ENCODE assay signal across 16 cellular contexts in genomic region chr7:134879815-134880475, GRCh38.
A peak's percentile ranks its signal among the peaks of the same experiment; 100 is the strongest.
DNase-seq lines count a peak whose midpoint lies in the region; ATAC-seq, FAIRE-seq and TF ChIP-seq lines count a peak whose summit lies in the region.
"Had no signal": no experiment of that assay in that cellular context is flagged by ENCODE, and none has a peak within 500 bp of the region (broad histone marks: within the 10 kb centered on the region; RNA-seq: fewer than 3 reads in every experiment).

No MANE protein-coding gene starts in this region.

- TF ChIP-seq EP300 in stomach (IDR thresholded peaks at IDR 0.05) = no peak

- no peaks in the 10 kb centered on the region for H3K9me3 ChIP-seq in ascending aorta
- no peaks in the 10 kb centered on the region for H3K9me3 ChIP-seq in mesenchymal stem cell (ENCODE audit: control insufficient read depth, low read length)
- H3K9me3 ChIP-seq in stomach = no peaks in the 10 kb centered on the region
- H3K9me3 ChIP-seq in pancreas = no peaks in the 10 kb centered on the region

- no peak overlapping the region for H3K4me3 ChIP-seq in ascending aorta
- H3K4me3 ChIP-seq in mesenchymal stem cell (ENCODE audit: insufficient read depth in 1 of 2, low read depth in 1 of 2, low read length in 2 of 2) = no peak overlapping the region
- no peak overlapping the region for H3K4me3 ChIP-seq in stomach
- H3K4me3 ChIP-seq in pancreas = no peak overlapping the region

- H3K27ac ChIP-seq in ascending aorta (peak overlapping the region; percentile 27 to 35), mesenchymal stem cell (ENCODE audit: low read length, poor library complexity, severe bottlenecking) (no peak overlapping the region), stomach (peak overlapping the region in 3 of 5 donors; percentile 7 to 54 (median 44)), pancreas (no peak overlapping the region)

- no peak overlapping the region for H3K4me2 ChIP-seq in mesenchymal stem cell (ENCODE audit: low read length, poor library complexity, severe bottlenecking)

- DNase-seq in COLO829 (ENCODE audit: low spot score) (peak; percentile 86), ascending aorta (ENCODE audit: low spot score in 2 of 2) (no peak), mesenchymal stem cell (peak; percentile 72), stomach (no peak), COLO668 (lab: John Stamatoyannopoulos, UW; ENCODE audit: unreplicated experiment) (no peak), pancreas (no peak), NCI-H2107 (lab: John Stamatoyannopoulos, UW) (no peak)
- DNase-seq: C1 segment of cervical spinal cord, COR-L47, DMS153, EL, H7, NCI-H1930, NCI-H510A, RPMI8226 had no signal

- H3K4ac ChIP-seq in mesenchymal stem cell (ENCODE audit: low read depth in 1 of 2, low read length in 2 of 2) = no peak overlapping the region

- intact Hi-C loops in ascending aorta (cut with DNase I) (loop anchor here (5.0 kb wide), 1 partner anchor 43 kb away; no protein-coding TSS in a partner anchor), stomach (cut with DNase I; ENCODE audit: low total_unique reads) (no loop called here), pancreas (cut with DNase I) (no loop called here)

- no peak overlapping the region for H2BK120ac ChIP-seq in mesenchymal stem cell (ENCODE audit: low read depth, low read length)

- H2AFZ ChIP-seq in mesenchymal stem cell (ENCODE audit: low read depth, low read length) = no peak overlapping the region

- H3K23ac ChIP-seq in mesenchymal stem cell (ENCODE audit: low read length in 2 of 2) = no peak overlapping the region

- H2BK15ac ChIP-seq in mesenchymal stem cell (ENCODE audit: low read depth, poor library complexity, severe bottlenecking) = no peak overlapping the region

- no peak overlapping the region for H2BK12ac ChIP-seq in mesenchymal stem cell (ENCODE audit: low read length in 2 of 2)

- H4K91ac ChIP-seq in mesenchymal stem cell (ENCODE audit: low read length) = no peak overlapping the region

- H3K9ac ChIP-seq in mesenchymal stem cell (ENCODE audit: low read length) = no peak overlapping the region

- ATAC-seq in pancreas = no peak
- no peak for ATAC-seq in HG03354 (IDR thresholded peaks at IDR 0.05; ENCODE audit: poor library complexity, severe bottlenecking, unreplicated experiment)

- no peak overlapping the region for H3K14ac ChIP-seq in mesenchymal stem cell (ENCODE audit: low read length in 2 of 2)

- no peak for TF ChIP-seq CTCF in ascending aorta (IDR thresholded peaks at IDR 0.05)
- no peak for TF ChIP-seq CTCF in stomach (IDR thresholded peaks at IDR 0.05)
- no peak for TF ChIP-seq CTCF in pancreas (IDR thresholded peaks at IDR 0.05)

- no peak overlapping the region for H3K18ac ChIP-seq in mesenchymal stem cell (ENCODE audit: low read depth in 1 of 2, low read length in 2 of 2)

- no peak overlapping the region for H2AK5ac ChIP-seq in mesenchymal stem cell (ENCODE audit: low read length, severe bottlenecking)

- TF ChIP-seq POLR2A in stomach (IDR thresholded peaks at IDR 0.05) = no peak

- H3K4me1 ChIP-seq in ascending aorta = peaks cover 5 to 50% of the 10 kb centered on the region in 2 donors
- peaks cover 7% of the 10 kb centered on the region for H3K4me1 ChIP-seq in mesenchymal stem cell (ENCODE audit: control insufficient read depth, insufficient read depth, low read depth, low read length)
- H3K4me1 ChIP-seq in stomach = peaks cover 0 to 57% (median 26%) of the 10 kb centered on the region in 4 donors
- H3K4me1 ChIP-seq in pancreas = no peaks in the 10 kb centered on the region

- no peak overlapping the region for H2BK5ac ChIP-seq in mesenchymal stem cell (ENCODE audit: low read depth, low read length, poor library complexity, severe bottlenecking)

- H3K36me3 ChIP-seq in ascending aorta (peaks cover 0 to 6% of the 10 kb centered on the region in 2 donors), mesenchymal stem cell (ENCODE audit: control insufficient read depth in 1 of 2, insufficient read depth in 2 of 2, low read depth in 1 of 2, low read length in 2 of 2) (peaks cover 4 to 23% of the 10 kb centered on the region in 2 experiments), stomach (no peaks in the 10 kb centered on the region), pancreas (no peaks in the 10 kb centered on the region)

- H4K8ac ChIP-seq in mesenchymal stem cell (ENCODE audit: low read length) = no peak overlapping the region

- no peaks in the 10 kb centered on the region for H3K27me3 ChIP-seq in ascending aorta
- H3K27me3 ChIP-seq in mesenchymal stem cell (ENCODE audit: control insufficient read depth in 1 of 2, insufficient read depth in 1 of 2, low read length in 2 of 2) = no peaks in the 10 kb centered on the region
- H3K27me3 ChIP-seq in stomach = no peaks in the 10 kb centered on the region
- no peaks in the 10 kb centered on the region for H3K27me3 ChIP-seq in pancreas

- no peak for FAIRE-seq in pancreas (lab: Jason Lieb, UNC)

- 86% methylated on average over 3 of the region's 4 CpGs for WGBS in mesenchymal stem cell
- WGBS in stomach, 5 donors = 47 to 69% (median 64%) methylated on average over 4 of the region's 4 CpGs
- 41 to 55% methylated on average over 4 of the region's 4 CpGs for WGBS in pancreas, 2 donors

- peaks cover 29% of the 10 kb centered on the region for H3K79me1 ChIP-seq in mesenchymal stem cell (replicated peaks; ENCODE audit: low read length, poor library complexity, severe bottlenecking)

Comparison
In these comparisons a context has a peak if more than half of its experiments do, and no peak if none do; other contexts are left out.
1. DNase-seq: peak in COLO829 (single experiment) and mesenchymal stem cell (single experiment); none in ascending aorta (0 of 2), stomach (single experiment), COLO668 (single experiment), pancreas (0 of 6) and NCI-H2107 (single experiment).
2. H3K27ac ChIP-seq: peak in ascending aorta (2 of 2) and stomach (3 of 5); none in mesenchymal stem cell (single experiment) and pancreas (0 of 4).